ENCODE assay signal across 12 cellular contexts in genomic region chr5:143174714-143175398, GRCh38.
A peak's percentile ranks its signal among the peaks of the same experiment; 100 is the strongest.
DNase-seq lines count a peak whose midpoint lies in the region; ATAC-seq and TF ChIP-seq lines count a peak whose summit lies in the region.
"Had no signal": no experiment of that assay in that cellular context is flagged by ENCODE, and none has a peak within 500 bp of the region (broad histone marks: within the 10 kb centered on the region; RNA-seq: fewer than 3 reads in every experiment).

No MANE protein-coding gene starts in this region.

- intact Hi-C loops in CD14-positive monocyte (cut with micrococcal nuclease), result no loop called here

- no peak for DNase-seq in CD14-positive monocyte (ENCODE audit: low spot score)
- no peak for DNase-seq in NCI-H146 treated with DMSO at 0.1 percent for 48 hours (lab: John Stamatoyannopoulos, UW; ENCODE audit: unreplicated experiment)
- no peak for DNase-seq in AG08396 (ENCODE audit: low spot score)
- no peak for DNase-seq in hypothalamus (lab: John Stamatoyannopoulos, UW)
- no peak for DNase-seq in SKM-1 (lab: John Stamatoyannopoulos, UW; ENCODE audit: unreplicated experiment)
- DNase-seq: activated CD4-positive, alpha-beta T cell treated with anti-CD3 and anti-CD28 coated beads, Interleukin-2, amount 50 U/mL, for 48 hours; central memory CD4-positive, alpha-beta T cell; RPMI8226 had no signal

- no peaks in the 10 kb centered on the region for H3K36me3 ChIP-seq in OCI-LY3 (replicated peaks; ENCODE audit: low read depth, low read length)

- H2AFZ ChIP-seq in OCI-LY3 (ENCODE audit: low read depth, low read length), result no peak overlapping the region
- H2AFZ ChIP-seq: parathyroid adenoma had no signal

- peak overlapping the region in 4 of 7 donors; percentile 19 to 63 (median 34) for H3K27ac Mint-ChIP-seq in CD14-positive monocyte

- no peaks in the 10 kb centered on the region for H3K27me3 ChIP-seq in OCI-LY3 (ENCODE audit: low read depth, low read length)

- TF ChIP-seq CTCF in CD14-positive monocyte (IDR thresholded peaks at IDR 0.05) (no peak), OCI-LY3 (IDR thresholded peaks at IDR 0.05; ENCODE audit: low read depth, low read length) (no peak)

- peaks cover 6% of the 10 kb centered on the region for H3K4me1 Mint-ChIP-seq in CD14-positive monocyte

- H4K20me1 ChIP-seq in OCI-LY3 (ENCODE audit: insufficient read depth, low read length), result no peaks in the 10 kb centered on the region

- H3K4me3 Mint-ChIP-seq in CD14-positive monocyte, result no peak overlapping the region

- no peaks in the 10 kb centered on the region for H3K9me3 ChIP-seq in OCI-LY3 (ENCODE audit: insufficient read depth, low read length)

- no peaks in the 10 kb centered on the region for H3K27me3 Mint-ChIP-seq in CD14-positive monocyte (ENCODE audit: low read depth in 3 of 3)

- H3K79me2 ChIP-seq in OCI-LY3 (ENCODE audit: low read length), result no peaks in the 10 kb centered on the region
- H3K79me2 ChIP-seq: parathyroid adenoma had no signal

- no peak overlapping the region for H3K9ac ChIP-seq in OCI-LY3 (ENCODE audit: low read length)
- H3K9ac ChIP-seq: parathyroid adenoma had no signal

- peaks cover 21% of the 10 kb centered on the region for H3K4me1 ChIP-seq in OCI-LY3 (ENCODE audit: low read length)
- H3K4me1 ChIP-seq: parathyroid adenoma had no signal

- peaks cover 53 to 57% of the 10 kb centered on the region in 2 donors for H3K36me3 Mint-ChIP-seq in CD14-positive monocyte

- peak overlapping the region; percentile 40 for H3K27ac ChIP-seq in OCI-LY3 (ENCODE audit: low read length)
- H3K27ac ChIP-seq: parathyroid adenoma had no signal

- H3K4me2 ChIP-seq in OCI-LY3 (ENCODE audit: low read length), result peak overlapping the region; percentile 13; the same call in 1 of the 2 replicates

- ATAC-seq in GM19397 (IDR thresholded peaks at IDR 0.05; ENCODE audit: unreplicated experiment) (peak; percentile 93), HG02885 (IDR thresholded peaks at IDR 0.05; ENCODE audit: poor library complexity, unreplicated experiment) (peak; percentile 71)

- H3K9me3 Mint-ChIP-seq in CD14-positive monocyte, result peaks cover 0 to 5% (median 0%) of the 10 kb centered on the region in 7 donors

- H3K4me3 ChIP-seq in OCI-LY3 (ENCODE audit: low read length), result no peak overlapping the region
